In the genomic region with DNA sequence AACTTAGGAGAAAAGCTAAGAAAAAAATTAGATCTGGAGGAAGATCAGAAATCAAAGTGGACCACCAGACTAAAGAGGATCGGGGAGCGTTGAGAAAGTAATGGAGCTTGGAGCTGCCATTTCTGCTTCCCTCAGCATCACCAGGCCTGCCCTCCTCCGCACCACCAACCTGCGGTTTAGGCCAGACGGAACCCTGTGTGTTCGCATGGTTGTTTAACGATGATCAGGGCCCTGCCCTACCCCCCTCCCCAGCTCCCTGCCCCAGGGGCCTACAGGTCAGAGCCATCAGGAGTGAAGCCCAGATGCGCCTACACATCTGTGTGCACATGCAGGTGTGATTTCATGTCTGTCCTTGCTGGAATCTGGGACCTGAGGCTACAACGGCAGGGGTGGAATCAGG, we compare ENCODE assay signal across 23 cellular contexts. TPM values are rescaled to one million over a fixed set of nuclear protein-coding genes. Genes with fewer than 3 reads are reported as not detected.
"Had no signal": no experiment of that assay in that cellular context is flagged by ENCODE, and none has a peak within 500 bp of the region (broad histone marks: within the 10 kb centered on the region; RNA-seq: fewer than 3 reads in every experiment).

No MANE protein-coding gene starts in this region.

- H3K36me3 ChIP-seq: SJSA1 had no signal

- H3K4me1 ChIP-seq: SJSA1 had no signal

- H3K4me3 ChIP-seq: SJSA1, SK-N-MC had no signal

- H3K27me3 ChIP-seq: SJSA1 had no signal

- DNase-seq: KBM-7, MV-4-11, NCI-H1092, NCI-H1105 treated with DMSO at 0.1 percent for 48 hours, NCI-H1417 treated with DMSO at 0.1 percent for 48 hours, NCI-H146, NCI-H1694 treated with DMSO at 0.1 percent for 48 hours, NCI-H1930, NCI-H2081, NCI-H2107, NCI-H226, NCI-H446, NCI-H510A, NCI-H524 treated with DMSO at 0.1 percent for 48 hours, NCI-H69, NCI-H774, Right ventricle myocardium superior, RPMI8226, SIG-M5 had no signal

- H3K27ac ChIP-seq: SJSA1, SK-N-MC had no signal

RNA-seq across cellular contexts. Expression of a gene that starts 45.7 kb away (rescaled TPM):
- total RNA-seq: HT-29, MCF 10A, SJSA1 had no signal
